Comparison of ENCODE assay signal across 19 cellular contexts in genomic region chr1:178051071-178051470, GRCh38. TPM values are rescaled to one million over a fixed set of nuclear protein-coding genes. Genes with fewer than 3 reads are reported as not detected.
DNase-seq lines count a peak whose midpoint lies in the region; ATAC-seq and TF ChIP-seq lines count a peak whose summit lies in the region.
"Had no signal": no experiment of that assay in that cellular context is flagged by ENCODE, and none has a peak within 500 bp of the region (broad histone marks: within the 10 kb centered on the region; RNA-seq: fewer than 3 reads in every experiment).

No MANE protein-coding gene starts in this region.

- DNase-seq in GM23338 (ENCODE audit: low spot score) = no peak
- DNase-seq in NCI-H2227 (lab: John Stamatoyannopoulos, UW; ENCODE audit: unreplicated experiment) = peak; percentile 51
- no peak for DNase-seq in hepatocyte (ENCODE audit: low spot score)
- DNase-seq in superior temporal gyrus (ENCODE audit: extremely low spot score) = no peak
- DNase-seq in NCI-H1048 (lab: John Stamatoyannopoulos, UW) = no peak
- DNase-seq: DND-41, MG63, NCI-H1105, NCI-H1694 treated with DMSO at 0.1 percent for 48 hours, NCI-H2107, NCI-H446, NCI-H69, OCI-M1, RPMI8226, SJCRH30 had no signal

- no peak overlapping the region for H3K27ac Mint-ChIP-seq in GM23338

- H3K27ac ChIP-seq in GM23338 (ENCODE audit: low read depth) (no peak overlapping the region), hepatocyte (peak overlapping the region; percentile 47), mesodermal cell (ENCODE audit: low read depth, low read length, severe bottlenecking) (peak overlapping the region; percentile 36)
- H3K27ac ChIP-seq: C4-2B, SJCRH30 had no signal

- H3K9me2 ChIP-seq in GM23338 (ENCODE audit: insufficient read depth) (no peaks in the 10 kb centered on the region), hepatocyte (replicated peaks; ENCODE audit: insufficient read depth) (no peaks in the 10 kb centered on the region)

- peaks cover 48% of the 10 kb centered on the region for H3K4me1 Mint-ChIP-seq in GM23338

- H3K79me2 ChIP-seq in GM23338 (replicated peaks; ENCODE audit: insufficient read depth) (no peaks in the 10 kb centered on the region), hepatocyte (no peaks in the 10 kb centered on the region)

- ATAC-seq in GM23338 = no peak
- ATAC-seq in HG02798 (IDR thresholded peaks at IDR 0.05; ENCODE audit: poor library complexity, unreplicated experiment) = no peak
- ATAC-seq: HCT116 had no signal

- H3K4me3 ChIP-seq in GM23338 (no peak overlapping the region), hepatocyte (no peak overlapping the region), mesodermal cell (ENCODE audit: extremely low read depth, insufficient read depth, low read length, poor library complexity, severe bottlenecking) (no peak overlapping the region)
- H3K4me3 ChIP-seq: MG63, SJCRH30 had no signal

- H3K36me3 Mint-ChIP-seq in GM23338 (ENCODE audit: low read depth) = no peaks in the 10 kb centered on the region

- H3K4me3 Mint-ChIP-seq in GM23338 = no peak overlapping the region

- H3K36me3 ChIP-seq in GM23338 (ENCODE audit: insufficient read depth) (no peaks in the 10 kb centered on the region), hepatocyte (replicated peaks; ENCODE audit: insufficient read depth, low read depth) (no peaks in the 10 kb centered on the region), mesodermal cell (ENCODE audit: control insufficient read depth, insufficient read depth, low read length) (no peaks in the 10 kb centered on the region)
- H3K36me3 ChIP-seq: MG63, SJCRH30 had no signal

- no peak for TF ChIP-seq CTCF in GM23338 (conservative IDR thresholded peaks at IDR 0.05; ENCODE audit: low read depth in 2 of 2)
- TF ChIP-seq CTCF in hepatocyte (IDR thresholded peaks at IDR 0.05; ENCODE audit: poor library complexity) = no peak

- H4K20me1 ChIP-seq in GM23338 (replicated peaks; ENCODE audit: insufficient read depth) = no peaks in the 10 kb centered on the region
- no peaks in the 10 kb centered on the region for H4K20me1 ChIP-seq in hepatocyte (ENCODE audit: insufficient read depth, poor library complexity, severe bottlenecking)

- H2AFZ ChIP-seq in GM23338 (no peak overlapping the region), hepatocyte (peak overlapping the region; percentile 17)

- H3K27me3 Mint-ChIP-seq in GM23338 (ENCODE audit: insufficient read depth, low read depth, poor library complexity) = no peaks in the 10 kb centered on the region

- 0 out of 2 replicates have a peak, but pooled peaks cover 7% of the 10 kb centered on the region for H3F3A ChIP-seq in GM23338 (replicated peaks; ENCODE audit: low read depth)

- H3K4me1 ChIP-seq in GM23338 (ENCODE audit: insufficient read depth) (peaks cover 42% of the 10 kb centered on the region), hepatocyte (ENCODE audit: insufficient read depth) (peaks cover 8% of the 10 kb centered on the region), mesodermal cell (ENCODE audit: control insufficient read depth, insufficient read depth, low read length, poor library complexity, severe bottlenecking) (peaks cover 21% of the 10 kb centered on the region)

- no peaks in the 10 kb centered on the region for H3K9me3 Mint-ChIP-seq in GM23338

- H3K9me3 ChIP-seq in hepatocyte (ENCODE audit: low read depth) = no peaks in the 10 kb centered on the region
- no peaks in the 10 kb centered on the region for H3K9me3 ChIP-seq in mesodermal cell (ENCODE audit: control insufficient read depth, low read length)
- H3K9me3 ChIP-seq: MG63, SJCRH30 had no signal

- no peaks in the 10 kb centered on the region for H3K27me3 ChIP-seq in GM23338 (ENCODE audit: insufficient read depth)
- no peaks in the 10 kb centered on the region for H3K27me3 ChIP-seq in hepatocyte
- H3K27me3 ChIP-seq: MG63, SJCRH30 had no signal

- peak overlapping the region; percentile 39; the same call in 1 of the 2 replicates for H3K4me2 ChIP-seq in GM23338
- no peak overlapping the region for H3K4me2 ChIP-seq in hepatocyte

- WGBS in hepatocyte (ENCODE audit: low lambda C conversion rate, missing lambda C conversion rate) = 38% methylated on average over 3 of the region's 3 CpGs
- 20% methylated on average over 1 of the region's 3 CpGs; no CpG with 5 or more reads in 1 of the 2 experiments for WGBS in mesodermal cell (ENCODE audit: insufficient coverage in 2 of 2), 2 experiments

TF ChIP-seq in GM23338, 12 proteins besides CTCF, POLR2A, EP300 and RAD21 (continues in another document):
- TF ChIP-seq STAT1 (IDR thresholded peaks at IDR 0.05; ENCODE audit: unreplicated experiment) (no peak), ZNF331 (CRISPR knock-in tag; IDR thresholded peaks at IDR 0.05; ENCODE audit: low read depth) (no peak), ETS1 (IDR thresholded peaks at IDR 0.05) (no peak), JUNB (IDR thresholded peaks at IDR 0.05; ENCODE audit: unreplicated experiment) (no peak), ZNF462 (CRISPR knock-in tag; IDR thresholded peaks at IDR 0.05) (no peak), EZH2 (IDR thresholded peaks at IDR 0.05; ENCODE audit: low read depth, unreplicated experiment) (no peak), EZH2phosphoT487 (IDR thresholded peaks at IDR 0.05; ENCODE audit: unreplicated experiment) (no peak), ZNF114 (CRISPR knock-in tag; IDR thresholded peaks at IDR 0.05) (no peak), POLR2AphosphoS5 (IDR thresholded peaks at IDR 0.05; ENCODE audit: low read depth) (no peak)

RNA-seq across cellular contexts. Expression of gene RASAL2, which starts 42.8 kb away (rescaled TPM):
- 35.4 and 42.2 TPM in 2 replicates for total RNA-seq in GM23338 (2014; rRNA removed; shearing (Covaris generic))
- 14.6 and 16.0 TPM in 2 replicates for polyA plus RNA-seq in GM23338 (2016; fragmentation: Nextera tagmentation; extraction: Ambion mirVana)
- 23.8 and 24.0 TPM in 2 replicates for total RNA-seq in hepatocyte
- 8.7 and 14.5 TPM in 2 replicates for polyA plus RNA-seq in hepatocyte
- 12.3 TPM for polyA plus RNA-seq in mesodermal cell (2013, experiment 1 of 2)
- polyA plus RNA-seq in mesodermal cell (2013, experiment 2 of 2) = 10.3 TPM
